In genomic region chr3:71576966-71577459, GRCh38 we compare ENCODE assay signal across 15 cellular contexts. TPM values are rescaled to one million over a fixed set of nuclear protein-coding genes. Genes with fewer than 3 reads are reported as not detected.
A peak's percentile ranks its signal among the peaks of the same experiment; 100 is the strongest.
DNase-seq lines count a peak whose midpoint lies in the region; ATAC-seq, FAIRE-seq and TF ChIP-seq lines count a peak whose summit lies in the region.
"Had no signal": no experiment of that assay in that cellular context is flagged by ENCODE, and none has a peak within 500 bp of the region (broad histone marks: within the 10 kb centered on the region; RNA-seq: fewer than 3 reads in every experiment).

No MANE protein-coding gene starts in this region.

- H3K36me3 ChIP-seq in endothelial cell of umbilical vein (ENCODE audit: control insufficient read depth in 2 of 2, extremely low read depth in 1 of 2, insufficient read depth in 2 of 2, low read length in 2 of 2) (no peaks in the 10 kb centered on the region), rectal smooth muscle tissue (ENCODE audit: control insufficient read depth, insufficient read depth, low read length) (no peaks in the 10 kb centered on the region), H7 (replicated peaks; ENCODE audit: control insufficient read depth, insufficient read depth, low read length) (no peaks in the 10 kb centered on the region)

- ATAC-seq in GM21717 (IDR thresholded peaks at IDR 0.05; ENCODE audit: unreplicated experiment): no peak
- ATAC-seq: Right ventricle myocardium inferior had no signal

- no peak for FAIRE-seq in endothelial cell of umbilical vein (lab: Jason Lieb, UNC)
- FAIRE-seq: colon had no signal

- H3K4me1 ChIP-seq in endothelial cell of umbilical vein (ENCODE audit: control insufficient read depth, extremely low read depth, insufficient read depth, low read length) (peaks cover 39% of the 10 kb centered on the region), rectal smooth muscle tissue (ENCODE audit: control insufficient read depth, insufficient read depth, low read length) (peaks cover 9% of the 10 kb centered on the region)

- H3K27me3 Mint-ChIP-seq in activated CD4-positive, alpha-beta T cell treated with anti-CD3 and anti-CD28 coated beads, Interleukin-2, amount 10 ng/mL, durations not matched to agents 24 days and 14 days: peaks cover 23% of the 10 kb centered on the region

- H3K36me3 Mint-ChIP-seq in activated CD4-positive, alpha-beta T cell treated with anti-CD3 and anti-CD28 coated beads, Interleukin-2, amount 10 ng/mL, durations not matched to agents 24 days and 14 days (ENCODE audit: low read depth): peaks cover 4% of the 10 kb centered on the region

- H3K4me3 ChIP-seq in HL-60 (replicated peaks; ENCODE audit: insufficient read depth, low read length): no peak overlapping the region; the same call in 1 of the 2 replicates
- no peak overlapping the region for H3K4me3 ChIP-seq in endothelial cell of umbilical vein (replicated peaks in 1 of 3; ENCODE audit: insufficient read depth in 1 of 3, low read depth in 1 of 3, low read length in 3 of 3)
- peak overlapping the region; percentile 33 for H3K4me3 ChIP-seq in rectal smooth muscle tissue (ENCODE audit: low read length)
- no peak overlapping the region for H3K4me3 ChIP-seq in H7 (ENCODE audit: insufficient read depth, low read depth, low read length)

- no peak overlapping the region for H3K4me3 Mint-ChIP-seq in activated CD4-positive, alpha-beta T cell treated with anti-CD3 and anti-CD28 coated beads, Interleukin-2, amount 10 ng/mL, durations not matched to agents 24 days and 14 days

- CTCF ChIA-PET in endothelial cell of umbilical vein (lab: Charles Lee): no interaction called here

- dilution Hi-C loops in endothelial cell of umbilical vein (cut with MboI; ENCODE audit: extremely low pct_ligation_motif_present, low sequenced_read_pairs): no loop called here

- H4K20me1 ChIP-seq in endothelial cell of umbilical vein (replicated peaks; ENCODE audit: control insufficient read depth, extremely low read depth, insufficient read depth, low read length): no peaks in the 10 kb centered on the region

- BruUV-seq in endothelial cell of umbilical vein (replicated peaks; lab: Mats Ljungman, UMichigan): no TSS peak

- POLR2A ChIA-PET in endothelial cell of umbilical vein (lab: Charles Lee): no interaction called here

- H3K9ac ChIP-seq in endothelial cell of umbilical vein (replicated peaks; ENCODE audit: extremely low read depth, insufficient read depth, low read length): no peak overlapping the region
- no peak overlapping the region for H3K9ac ChIP-seq in rectal smooth muscle tissue (ENCODE audit: low read length)

- H3K27ac Mint-ChIP-seq in activated CD4-positive, alpha-beta T cell treated with anti-CD3 and anti-CD28 coated beads, Interleukin-2, amount 10 ng/mL, durations not matched to agents 24 days and 14 days: no peak overlapping the region

- peaks cover 19% of the 10 kb centered on the region for H3K4me1 Mint-ChIP-seq in activated CD4-positive, alpha-beta T cell treated with anti-CD3 and anti-CD28 coated beads, Interleukin-2, amount 10 ng/mL, durations not matched to agents 24 days and 14 days

- H2AFZ ChIP-seq in endothelial cell of umbilical vein (ENCODE audit: low read depth, low read length): no peak overlapping the region

- H3K9me1 ChIP-seq in endothelial cell of umbilical vein (replicated peaks; ENCODE audit: control insufficient read depth, extremely low read depth, insufficient read depth, low read length): no peaks in the 10 kb centered on the region

- H3K27me3 ChIP-seq in HL-60 (ENCODE audit: insufficient read depth, poor library complexity, severe bottlenecking) (no peaks in the 10 kb centered on the region), endothelial cell of umbilical vein (ENCODE audit: control insufficient read depth in 2 of 2, insufficient read depth in 2 of 2, low read length in 2 of 2) (no peaks in the 10 kb centered on the region), rectal smooth muscle tissue (ENCODE audit: control insufficient read depth, insufficient read depth, low read length) (no peaks in the 10 kb centered on the region), H7 (ENCODE audit: control insufficient read depth, insufficient read depth, low read length) (peaks cover 16% of the 10 kb centered on the region)

- intact Hi-C loops in endothelial cell of umbilical vein (cut with micrococcal nuclease): no loop called here
- intact Hi-C loops in activated CD4-positive, alpha-beta T cell treated with anti-CD3 and anti-CD28 coated beads, Interleukin-2, amount 10 ng/mL, durations not matched to agents 24 days and 14 days (cut with micrococcal nuclease): no loop called here

- H3K27ac ChIP-seq in HL-60 (replicated peaks) (peak overlapping the region; percentile 98), endothelial cell of umbilical vein (ENCODE audit: insufficient read depth, low read depth, low read length) (no peak overlapping the region), rectal smooth muscle tissue (ENCODE audit: low read depth, low read length) (peak overlapping the region; percentile 65)
- H3K27ac ChIP-seq: C4-2B had no signal

- TF ChIP-seq CTCF in HL-60 (IDR thresholded peaks at IDR 0.05; ENCODE audit: insufficient read depth, low read length): no peak
- TF ChIP-seq CTCF in endothelial cell of umbilical vein (IDR thresholded peaks at IDR 0.05; ENCODE audit: extremely low read depth in 1 of 2, insufficient read depth in 1 of 2, low read depth in 1 of 2, low read length in 2 of 2): no peak

- TF ChIP-seq POLR2A in endothelial cell of umbilical vein (IDR thresholded peaks at IDR 0.05; ENCODE audit: low read depth, low read length): no peak

- H3K79me2 ChIP-seq in endothelial cell of umbilical vein (ENCODE audit: control insufficient read depth, insufficient read depth, low read length): peaks cover 9% of the 10 kb centered on the region

- no peaks in the 10 kb centered on the region for H3K9me3 Mint-ChIP-seq in activated CD4-positive, alpha-beta T cell treated with anti-CD3 and anti-CD28 coated beads, Interleukin-2, amount 10 ng/mL, durations not matched to agents 24 days and 14 days

- DNase-seq in HL-60 (ENCODE audit: low read depth in 1 of 2, low spot score in 1 of 2) (no peak), NOMO-1 treated with DMSO at 0.1 percent for 48 hours (lab: John Stamatoyannopoulos, UW; ENCODE audit: unreplicated experiment) (peak; percentile 45), endothelial cell of umbilical vein (ENCODE audit: low read depth, low spot score) (peak; percentile 35), H7 (no peak), 8988T (no peak)
- no peak for DNase-seq in activated CD4-positive, alpha-beta T cell treated with anti-CD3 and anti-CD28 coated beads, Interleukin-2, amount 10 ng/mL, durations not matched to agents 24 days and 14 days
- DNase-seq: activated CD4-positive, CD25-positive, alpha-beta regulatory T cell; activated CD8-positive, alpha-beta memory T cell treated with anti-CD3 and anti-CD28 coated beads, Interleukin-2, amount 50 U/mL, for 48 hours; NCI-H1048; retina had no signal

- H3K4me2 ChIP-seq in endothelial cell of umbilical vein (ENCODE audit: insufficient read depth, low read length): peak overlapping the region; percentile 46

- H3K9me3 ChIP-seq in endothelial cell of umbilical vein (replicated peaks; ENCODE audit: control insufficient read depth, insufficient read depth, low read length): no peaks in the 10 kb centered on the region

TF ChIP-seq in endothelial cell of umbilical vein, 7 proteins besides CTCF, POLR2A, EP300 and RAD21:
- TF ChIP-seq JUN (IDR thresholded peaks at IDR 0.05; ENCODE audit: borderline replicate concordance, insufficient read depth, insufficient read length, low read depth) (no peak), GATA2 (IDR thresholded peaks at IDR 0.05; ENCODE audit: insufficient read depth, insufficient read length, low read depth, low read length) (no peak), MYC (IDR thresholded peaks at IDR 0.05; ENCODE audit: low read depth, low read length) (no peak), EZH2 (IDR thresholded peaks at IDR 0.05; ENCODE audit: borderline replicate concordance, low read depth, low read length, severe bottlenecking) (no peak), MAX (IDR thresholded peaks at IDR 0.05; ENCODE audit: insufficient read depth, insufficient read length) (no peak), POLR2AphosphoS5 (IDR thresholded peaks at IDR 0.05; ENCODE audit: insufficient read depth, low read depth, low read length) (no peak), FOS (IDR thresholded peaks at IDR 0.05; ENCODE audit: borderline replicate concordance, insufficient read depth, low read length) (no peak)

RNA-seq across cellular contexts. Expression of gene FOXP1, which starts 6.5 kb away (rescaled TPM):
- total RNA-seq in endothelial cell of umbilical vein: 96.9 and 107 TPM in 2 replicates
- polyA plus RNA-seq in endothelial cell of umbilical vein: 40.9 and 41.0 TPM in 2 replicates
- polyA plus RNA-seq in endothelial cell of umbilical vein (2011; cell fraction: cytosol; rRNA removed): 33.9 and 34.0 TPM in 2 replicates
- 101 and 110 TPM in 2 replicates for polyA plus RNA-seq in endothelial cell of umbilical vein (2011; cell fraction: nucleus; rRNA removed)
- polyA plus RNA-seq in endothelial cell of umbilical vein (2012): 35.9 and 41.9 TPM in 2 replicates
- 241 and 261 TPM in 2 replicates for polyA minus RNA-seq in endothelial cell of umbilical vein
- polyA minus RNA-seq in endothelial cell of umbilical vein (2011; cell fraction: cytosol; rRNA and poly(A)+ RNA removed): 13.8 TPM
- polyA minus RNA-seq in endothelial cell of umbilical vein (2011; cell fraction: nucleus; rRNA and poly(A)+ RNA removed): 607 and 766 TPM in 2 replicates
- 22.4 and 24.7 TPM in 2 replicates for total RNA-seq in H7 (2014; rRNA removed; shearing (Covaris generic))
- 102 and 110 TPM in 2 replicates for total RNA-seq in activated CD4-positive, alpha-beta T cell treated with anti-CD3 and anti-CD28 coated beads, Interleukin-2, amount 10 ng/mL, durations not matched to agents 24 days and 14 days

Comparison
In these comparisons a context has a peak if more than half of its experiments do, and no peak if none do; other contexts are left out.
1. DNase-seq: peak in NOMO-1 treated with DMSO at 0.1 percent for 48 hours (single experiment) and endothelial cell of umbilical vein (single experiment); none in HL-60 (0 of 2), H7 (single experiment), 8988T (single experiment) and activated CD4-positive, alpha-beta T cell treated with anti-CD3 and anti-CD28 coated beads, Interleukin-2, amount 10 ng/mL, durations not matched to agents 24 days and 14 days (single experiment).